In genomic region chr17:43126911-43127290, GRCh38 we compare ENCODE assay signal across 1 cellular context.
TF ChIP-seq lines count a peak whose summit lies in the region.

No MANE protein-coding gene starts in this region.

TF ChIP-seq in K562, 482 proteins besides CTCF, POLR2A, EP300 and RAD21:
- TF ChIP-seq ZNF384 (IDR thresholded peaks at IDR 0.05; ENCODE audit: low read depth, low read length) (no peak), BRCA1 (IDR thresholded peaks at IDR 0.05) (no peak), BRCA1 (CRISPR knock-in tag; IDR thresholded peaks at IDR 0.05) (no peak), KLF13 (tag; IDR thresholded peaks at IDR 0.05; ENCODE audit: borderline replicate concordance, low read depth) (no peak), KLF16 (IDR thresholded peaks at IDR 0.05) (no peak), PBX2 (CRISPR knock-in tag; IDR thresholded peaks at IDR 0.05; ENCODE audit: low read depth) (no peak), PBX2 (tag; conservative IDR thresholded peaks at IDR 0.05; ENCODE audit: low read depth) (no peak), ZNF518B (CRISPR knock-in tag; IDR thresholded peaks at IDR 0.05) (no peak), POLR2G (IDR thresholded peaks at IDR 0.05; ENCODE audit: low read depth, low read length) (peak; percentile 65; the same call in 1 of the 2 replicates), MBD1 (CRISPR knock-in tag; IDR thresholded peaks at IDR 0.05) (no peak), GATAD2B (IDR thresholded peaks at IDR 0.05; ENCODE audit: borderline replicate concordance) (no peak), ZC3H4 (CRISPR knock-in tag; IDR thresholded peaks at IDR 0.05; ENCODE audit: borderline replicate concordance) (peak; percentile 43; the same call in 1 of the 2 replicates), NONO (IDR thresholded peaks at IDR 0.05; ENCODE audit: low read depth in 2 of 2, low read length in 1 of 2) (0 out of 4 replicates have a peak, but pooled peaks of 1 of the 2 experiments have one; percentile 14), ERF (CRISPR knock-in tag; IDR thresholded peaks at IDR 0.05) (no peak), TCF7L2 (IDR thresholded peaks at IDR 0.05; ENCODE audit: low read depth, low read length) (no peak)
